In the genomic region with DNA sequence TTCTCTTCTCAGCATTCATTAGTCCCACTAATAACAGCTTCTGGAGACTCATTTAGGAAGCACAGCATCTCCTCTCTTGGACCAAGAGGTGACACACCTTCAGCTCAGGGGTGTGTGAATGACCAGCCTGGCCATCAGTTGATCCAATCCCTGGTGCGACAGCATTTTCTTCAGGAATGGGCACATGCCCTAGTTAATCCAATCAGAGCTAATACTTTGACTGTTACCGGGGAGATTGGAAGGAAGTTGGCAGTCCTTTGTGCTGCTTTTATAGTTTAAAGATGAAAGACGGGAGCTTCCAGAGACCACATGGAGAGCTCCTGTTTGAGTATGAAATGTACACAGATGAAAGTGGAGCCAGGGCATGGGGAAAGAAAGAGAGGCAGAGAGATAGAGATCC, we compare ENCODE assay signal across 21 cellular contexts.
DNase-seq lines count a peak whose midpoint lies in the region; ATAC-seq and TF ChIP-seq lines count a peak whose summit lies in the region.
"Had no signal": no experiment of that assay in that cellular context is flagged by ENCODE, and none has a peak within 500 bp of the region (broad histone marks: within the 10 kb centered on the region; RNA-seq: fewer than 3 reads in every experiment).

No MANE protein-coding gene starts in this region.

- peaks cover 18 to 21% of the 10 kb centered on the region in 2 donors for H3K4me1 Mint-ChIP-seq in natural killer cell
- H3K4me1 Mint-ChIP-seq in activated CD4-positive, alpha-beta T cell treated with anti-CD3 and anti-CD28 coated beads, Interleukin-2, amount 10 ng/mL, durations not matched to agents 24 days and 14 days = no peaks in the 10 kb centered on the region

- DNase-seq in natural killer cell (no peak), substantia nigra (lab: John Stamatoyannopoulos, UW) (no peak), UCSD-AML1 (lab: John Stamatoyannopoulos, UW; ENCODE audit: unreplicated experiment) (no peak), NCI-H526 (lab: John Stamatoyannopoulos, UW) (no peak)
- DNase-seq in activated CD4-positive, alpha-beta T cell treated with anti-CD3 and anti-CD28 coated beads, Interleukin-2, amount 10 ng/mL, durations not matched to agents 24 days and 14 days = no peak
- DNase-seq: activated CD8-positive, alpha-beta memory T cell treated with anti-CD3 and anti-CD28 coated beads, Interleukin-2, amount 50 U/mL, for 4 hours; activated naive CD4-positive, alpha-beta T cell treated with Interleukin-2 at 50 U/mL for 16 hours; AML-193; foreskin fibroblast; NCI-H1694 treated with DMSO at 0.1 percent for 48 hours; NCI-H446; ovary; SIG-M5; stimulated activated CD4-positive, alpha-beta T cell treated with anti-CD3 and anti-CD28 coated beads, Interleukin-4, amount 100 ng/mL, for 1 hour; stimulated activated CD8-positive, alpha-beta memory T cell treated with anti-CD3 and anti-CD28 coated beads, Interleukin-4, amount 100 ng/mL, for 48 hours; thyroid gland had no signal

- H3K27ac ChIP-seq in substantia nigra (ENCODE audit: low read depth, low read length, poor library complexity, severe bottlenecking) = no peak overlapping the region
- H3K27ac ChIP-seq: ovary, thyroid gland had no signal

- H3K27ac Mint-ChIP-seq in natural killer cell = peak overlapping the region; percentile 12 to 37
- H3K27ac Mint-ChIP-seq in activated CD4-positive, alpha-beta T cell treated with anti-CD3 and anti-CD28 coated beads, Interleukin-2, amount 10 ng/mL, durations not matched to agents 24 days and 14 days = no peak overlapping the region
- H3K27ac Mint-ChIP-seq: T-helper 2 cell treated with Interferon-gamma antibody and Interleukin-4, amounts not matched to agents 5 μg/mL and 100 μg/mL, for 36 hours had no signal

- H3K9me3 Mint-ChIP-seq in natural killer cell = peaks cover 0 to 2% of the 10 kb centered on the region in 2 donors
- H3K9me3 Mint-ChIP-seq in activated CD4-positive, alpha-beta T cell treated with anti-CD3 and anti-CD28 coated beads, Interleukin-2, amount 10 ng/mL, durations not matched to agents 24 days and 14 days = no peaks in the 10 kb centered on the region
- H3K9me3 Mint-ChIP-seq: T-helper 2 cell treated with Interferon-gamma antibody and Interleukin-4, amounts not matched to agents 5 μg/mL and 100 μg/mL, for 36 hours had no signal

- intact Hi-C loops in natural killer cell (cut with micrococcal nuclease) = no loop called here
- intact Hi-C loops in activated CD4-positive, alpha-beta T cell treated with anti-CD3 and anti-CD28 coated beads, Interleukin-2, amount 10 ng/mL, durations not matched to agents 24 days and 14 days (cut with micrococcal nuclease) = no loop called here

- peak; percentile 22 for ATAC-seq in GM18907 (IDR thresholded peaks at IDR 0.05; ENCODE audit: unreplicated experiment)
- ATAC-seq in GM21526 (IDR thresholded peaks at IDR 0.05; ENCODE audit: low FRiP score, unreplicated experiment) = peak; percentile 29
- ATAC-seq in HG03135 (IDR thresholded peaks at IDR 0.05; ENCODE audit: unreplicated experiment) = peak; percentile 16
- no peak for ATAC-seq in natural killer cell
- ATAC-seq: left lobe of liver had no signal

- no peak for TF ChIP-seq CTCF in natural killer cell (IDR thresholded peaks at IDR 0.05)

- H3K27me3 Mint-ChIP-seq in natural killer cell (ENCODE audit: low read depth in 2 of 2) = peaks cover 0 to 2% of the 10 kb centered on the region in 2 donors
- no peaks in the 10 kb centered on the region for H3K27me3 Mint-ChIP-seq in activated CD4-positive, alpha-beta T cell treated with anti-CD3 and anti-CD28 coated beads, Interleukin-2, amount 10 ng/mL, durations not matched to agents 24 days and 14 days

- no peaks in the 10 kb centered on the region for H3K36me3 Mint-ChIP-seq in natural killer cell
- no peaks in the 10 kb centered on the region for H3K36me3 Mint-ChIP-seq in activated CD4-positive, alpha-beta T cell treated with anti-CD3 and anti-CD28 coated beads, Interleukin-2, amount 10 ng/mL, durations not matched to agents 24 days and 14 days (ENCODE audit: low read depth)

- H3K4me3 Mint-ChIP-seq in natural killer cell = no peak overlapping the region
- H3K4me3 Mint-ChIP-seq in activated CD4-positive, alpha-beta T cell treated with anti-CD3 and anti-CD28 coated beads, Interleukin-2, amount 10 ng/mL, durations not matched to agents 24 days and 14 days = no peak overlapping the region
- H3K4me3 Mint-ChIP-seq: T-helper 2 cell treated with Interferon-gamma antibody and Interleukin-4, amounts not matched to agents 5 μg/mL and 100 μg/mL, for 36 hours had no signal

Comparison
In these comparisons a context has a peak if more than half of its experiments do, and no peak if none do; other contexts are left out.
1. ATAC-seq: peak in GM18907 (single experiment), GM21526 (single experiment) and HG03135 (single experiment); none in natural killer cell (0 of 3).